In genomic region chr2:219714681-219715080, GRCh38 we compare ENCODE assay signal across 9 cellular contexts.
"Had no signal": no experiment of that assay in that cellular context is flagged by ENCODE, and none has a peak within 500 bp of the region (broad histone marks: within the 10 kb centered on the region; RNA-seq: fewer than 3 reads in every experiment).

No MANE protein-coding gene starts in this region.

- H3K4me1 ChIP-seq: HAP-1 had no signal

- H3K27ac Mint-ChIP-seq: IgD-negative memory B cell had no signal

- DNase-seq: GM23248, GOT3, H7, KBM-7 had no signal

- H3K9ac ChIP-seq: GM23248, KMS-11 had no signal

- H3K4me3 ChIP-seq: GM23248, HAP-1 had no signal

- H3K9me3 ChIP-seq: HAP-1 had no signal

- H3K36me3 Mint-ChIP-seq: IgD-negative memory B cell had no signal

- ATAC-seq: HepG2 had no signal

- H2AFZ ChIP-seq: GM23248 had no signal

- H3K4me2 ChIP-seq: KMS-11 had no signal

- H3K27ac ChIP-seq: GM23248, HL-60, KMS-11 had no signal

- H3K36me3 ChIP-seq: HAP-1 had no signal

- H3K4me3 Mint-ChIP-seq: IgD-negative memory B cell had no signal
